In the genomic region with DNA sequence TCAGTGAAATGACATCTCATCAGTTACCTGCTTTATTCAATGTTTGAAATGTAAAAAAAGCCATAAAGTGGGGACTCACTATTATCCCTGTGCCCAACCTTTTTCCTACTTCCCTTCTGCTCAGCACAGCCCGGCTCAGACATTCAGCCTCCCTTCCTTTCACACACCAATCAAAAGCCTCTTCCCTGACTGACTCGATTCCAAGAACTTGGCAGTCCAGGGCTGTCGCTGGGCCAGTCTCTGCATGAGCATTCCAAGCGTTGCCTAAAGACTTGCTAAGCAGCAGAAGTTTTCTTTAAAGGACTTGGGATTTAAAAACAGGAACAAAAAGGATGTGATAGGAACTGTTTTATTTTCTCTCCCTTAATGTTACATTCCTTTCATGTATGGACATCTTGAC, we compare ENCODE assay signal across 10 cellular contexts. TPM values are rescaled to one million over a fixed set of nuclear protein-coding genes. Genes with fewer than 3 reads are reported as not detected.
A peak's percentile ranks its signal among the peaks of the same experiment; 100 is the strongest.
DNase-seq lines count a peak whose midpoint lies in the region; ATAC-seq, FAIRE-seq and TF ChIP-seq lines count a peak whose summit lies in the region.
"Had no signal": no experiment of that assay in that cellular context is flagged by ENCODE, and none has a peak within 500 bp of the region (broad histone marks: within the 10 kb centered on the region; RNA-seq: fewer than 3 reads in every experiment).

No MANE protein-coding gene starts in this region.

- H3K9me3 ChIP-seq in mammary epithelial cell (replicated peaks; ENCODE audit: insufficient read depth, low read length) = no peaks in the 10 kb centered on the region
- H3K9me3 ChIP-seq in HAP-1 = no peaks in the 10 kb centered on the region

- peak overlapping the region; percentile 77 for H3K4me2 ChIP-seq in mammary epithelial cell (ENCODE audit: insufficient read depth, low read depth, low read length)
- H3K4me2 ChIP-seq: PC-9 had no signal

- in situ Hi-C loops in mammary epithelial cell (cut with MboI; ENCODE audit: low sequenced_read_pairs in 2 of 2) = no loop called here
- in situ Hi-C loops in HAP-1 (cut with MboI; ENCODE audit: low sequenced_read_pairs) = no loop called here

- CTCF ChIA-PET in mammary epithelial cell (lab: Charles Lee; ENCODE audit: low non-redundant PET) = no interaction called here

- BruUV-seq in mammary epithelial cell (replicated peaks; lab: Mats Ljungman, UMichigan) = no TSS peak

- H3K4me1 ChIP-seq in mammary epithelial cell (ENCODE audit: insufficient read depth, low read length) (peaks cover 13% of the 10 kb centered on the region), HAP-1 (no peaks in the 10 kb centered on the region)

- H3K27me3 ChIP-seq in mammary epithelial cell (ENCODE audit: insufficient read depth, low read length) = no peaks in the 10 kb centered on the region
- no peaks in the 10 kb centered on the region for H3K27me3 ChIP-seq in HAP-1 (ENCODE audit: low read depth)

- DNase-seq in ELF-1 (ENCODE audit: low read depth, low spot score) = peak; percentile 29
- DNase-seq in mammary epithelial cell = peak; percentile 53
- DNase-seq in hepatic stellate cell (ENCODE audit: low spot score) = peak; percentile 62
- peak; percentile 88 for DNase-seq in posterior vena cava (ENCODE audit: low spot score)
- no peak for DNase-seq in HAP-1 (ENCODE audit: low spot score in 2 of 2)
- no peak for DNase-seq in activated CD4-positive, alpha-beta T cell treated with anti-CD3 and anti-CD28 coated beads for 48 hours
- no peak for DNase-seq in urothelium cell line (ENCODE audit: low spot score)
- DNase-seq: activated T-cell treated with anti-CD3 and anti-CD28 coated beads, Interleukin-2, amount 50 U/mL, for 24 hours; PC-9 had no signal

- H3K36me3 ChIP-seq in mammary epithelial cell (ENCODE audit: insufficient read depth, low read length) = no peaks in the 10 kb centered on the region
- no peaks in the 10 kb centered on the region for H3K36me3 ChIP-seq in HAP-1 (replicated peaks)

- H3K79me2 ChIP-seq in mammary epithelial cell (ENCODE audit: insufficient read depth, low read length) = peaks cover 26% of the 10 kb centered on the region

- no peak overlapping the region for H3K9ac ChIP-seq in mammary epithelial cell (ENCODE audit: insufficient read depth, low read length)

- dilution Hi-C loops in mammary epithelial cell (cut with HindIII; ENCODE audit: low sequenced_read_pairs) = no loop called here

- no peak for ATAC-seq in GM18907 (IDR thresholded peaks at IDR 0.05; ENCODE audit: unreplicated experiment)

- no peaks in the 10 kb centered on the region for H4K20me1 ChIP-seq in mammary epithelial cell (ENCODE audit: insufficient read depth, low read length)

- no peak for FAIRE-seq in urothelium cell line (lab: Jason Lieb, UNC)

- peak overlapping the region; percentile 65 for H2AFZ ChIP-seq in mammary epithelial cell (ENCODE audit: low read depth, low read length)
- H2AFZ ChIP-seq: PC-9 had no signal

- WGBS in mammary epithelial cell (ENCODE audit: low coverage, missing lambda C conversion rate) = 14% methylated on average over 4 of the region's 4 CpGs

- H3K4me3 ChIP-seq in mammary epithelial cell (replicated peaks in 1 of 3; ENCODE audit: insufficient read depth in 1 of 3, low read depth in 2 of 3, low read length in 3 of 3) (peak overlapping the region in 2 of 3 experiments; percentile 9 to 19), HAP-1 (no peak overlapping the region)
- H3K4me3 ChIP-seq: PC-9 had no signal

- intact Hi-C loops in mammary epithelial cell (cut with micrococcal nuclease) (no loop called here), posterior vena cava (cut with DNase I) (no loop called here)

- TF ChIP-seq CTCF in mammary epithelial cell (conservative IDR thresholded peaks at IDR 0.05 in 1 of 2, IDR thresholded peaks at IDR 0.05 in 1 of 2; ENCODE audit: extremely low read depth in 1 of 2, insufficient read depth in 1 of 2, low read depth in 1 of 2, low read length in 2 of 2) = no peak

- no peak overlapping the region for H3K27ac ChIP-seq in mammary epithelial cell (ENCODE audit: insufficient read depth, low read depth, low read length)
- H3K27ac ChIP-seq: PC-9 had no signal

RNA-seq across cellular contexts. Expression of a gene that starts 22.7 kb away (rescaled TPM):
- total RNA-seq in mammary epithelial cell = 10 to 100 TPM; 20.5 to 25.6 TPM
- 4.2 TPM for polyA plus RNA-seq in mammary epithelial cell
- 98.6 TPM for polyA minus RNA-seq in mammary epithelial cell
- 10 to 100 TPM; 38.8 to 40.3 TPM for total RNA-seq in posterior vena cava

Comparison
In these comparisons a context has a peak if more than half of its experiments do, and no peak if none do; other contexts are left out.
1. DNase-seq: peak in ELF-1 (single experiment), mammary epithelial cell (single experiment), hepatic stellate cell (single experiment) and posterior vena cava (single experiment); none in HAP-1 (0 of 2), activated CD4-positive, alpha-beta T cell treated with anti-CD3 and anti-CD28 coated beads for 48 hours (single experiment) and urothelium cell line (single experiment).